8 cellular contexts compared by ENCODE assay signal in genomic region chr1:109089242-109090015, GRCh38. TPM values are rescaled to one million over a fixed set of nuclear protein-coding genes. Genes with fewer than 3 reads are reported as not detected.
DNase-seq lines count a peak whose midpoint lies in the region; ATAC-seq, FAIRE-seq and TF ChIP-seq lines count a peak whose summit lies in the region.

No MANE protein-coding gene starts in this region.

- no peaks in the 10 kb centered on the region for H3K9me3 ChIP-seq in breast epithelium
- no peaks in the 10 kb centered on the region for H3K9me3 ChIP-seq in small intestine (ENCODE audit: control insufficient read depth, low read depth)

- H3K36me3 Mint-ChIP-seq in immature natural killer cell: peaks cover 0 to 3% (median 0%) of the 10 kb centered on the region in 3 donors

- peak overlapping the region; percentile 56 to 97 (median 97) for H3K4me3 Mint-ChIP-seq in immature natural killer cell

- DNase-seq in D721Med (ENCODE audit: insufficient read length, low spot score): no peak
- DNase-seq in HuH-7 (ENCODE audit: low spot score): peak; percentile 75
- peak; percentile 82 for DNase-seq in RKO (ENCODE audit: low spot score)
- peak; percentile 66 to 82 for DNase-seq in breast epithelium (ENCODE audit: low spot score in 2 of 2)
- peak in 1 of 3 donors; percentile 51 for DNase-seq in immature natural killer cell
- DNase-seq in small intestine: peak; percentile 91
- no peak for DNase-seq in GM19239 (ENCODE audit: insufficient read length, low spot score)

- peaks cover 36 to 38% of the 10 kb centered on the region in 2 donors for H3K4me1 Mint-ChIP-seq in immature natural killer cell

- 52 to 54% (median 54%) methylated on average over 31 of the region's 31 CpGs for WGBS in small intestine, 3 donors

- H3K27ac ChIP-seq in breast epithelium (peak overlapping the region; percentile 96 to 97), small intestine (ENCODE audit: low read depth in 1 of 2, low read length in 1 of 2) (peak overlapping the region; percentile 89 to 98)

- intact Hi-C loops in breast epithelium (cut with DNase I; ENCODE audit: low total_unique reads): no loop called here

- peak overlapping the region; percentile 65 to 97 (median 95) for H3K27ac Mint-ChIP-seq in immature natural killer cell

- no peaks in the 10 kb centered on the region for H3K36me3 ChIP-seq in breast epithelium
- peaks cover 0 to 2% of the 10 kb centered on the region in 2 donors for H3K36me3 ChIP-seq in small intestine (ENCODE audit: control insufficient read depth in 2 of 2, insufficient read depth in 2 of 2, low read length in 2 of 2)

- H3K9me3 Mint-ChIP-seq in immature natural killer cell: no peaks in the 10 kb centered on the region

- peaks cover 4 to 12% (median 4%) of the 10 kb centered on the region in 3 donors for H3K27me3 Mint-ChIP-seq in immature natural killer cell (ENCODE audit: low read depth in 3 of 3)

- H3K27me3 ChIP-seq in breast epithelium (no peaks in the 10 kb centered on the region), small intestine (ENCODE audit: control insufficient read depth in 2 of 2, insufficient read depth in 2 of 2, low read length in 2 of 2) (no peaks in the 10 kb centered on the region)

- FAIRE-seq in D721Med (lab: Jason Lieb, UNC): no peak
- FAIRE-seq in small intestine (lab: Jason Lieb, UNC): no peak
- FAIRE-seq in GM19239 (lab: Jason Lieb, UNC): no peak

- no peak for TF ChIP-seq POLR2A in breast epithelium (IDR thresholded peaks at IDR 0.05)

- H3K4me1 ChIP-seq in breast epithelium: no peaks in the 10 kb centered on the region
- H3K4me1 ChIP-seq in small intestine (ENCODE audit: control insufficient read depth in 2 of 2, insufficient read depth in 1 of 2, low read depth in 1 of 2, low read length in 1 of 2): no peaks in the 10 kb centered on the region

- no peak for ATAC-seq in GM18519 (IDR thresholded peaks at IDR 0.05; ENCODE audit: low FRiP score, unreplicated experiment)

- TF ChIP-seq CTCF in D721Med (IDR thresholded peaks at IDR 0.05; ENCODE audit: insufficient read depth, missing control alignments) (peak; percentile 89), breast epithelium (IDR thresholded peaks at IDR 0.05) (peak in 2 of 3 donors; percentile 44 to 47)

- H3K4me3 ChIP-seq in breast epithelium (peak overlapping the region; percentile 64 to 89 (median 82)), small intestine (ENCODE audit: low read depth in 1 of 2, low read length in 2 of 2) (peak overlapping the region in 1 of 2 donors; percentile 63)

RNA-seq across cellular contexts. Expression of gene TMEM167B, which starts 1.1 kb away (rescaled TPM):
- 10 to 100 TPM; 30.7 to 32.6 (median 32.4) TPM for total RNA-seq in breast epithelium
- polyA plus RNA-seq in immature natural killer cell: 10 to 100 TPM; 32.4 to 44.3 (median 44.3) TPM
- 10 to 100 TPM; 11.4 to 18.1 (median 16.2) TPM for polyA plus RNA-seq in small intestine

RNA-seq across cellular contexts. Expression of gene TAF13, which starts 13.6 kb away (rescaled TPM):
- 10 to 100 TPM; 23.1 to 36.4 (median 25.8) TPM for total RNA-seq in breast epithelium
- polyA plus RNA-seq in immature natural killer cell (1 to 10 TPM; 2.5 to 3.3 (median 2.7) TPM), small intestine (10 to 100 TPM; 34.9 to 49.2 (median 40.5) TPM)

RNA-seq across cellular contexts. Expression of gene ELAPOR1, which starts 24.5 kb away (rescaled TPM):
- total RNA-seq in breast epithelium: 100 to 1,000 TPM in 2 of 3 donors, under 1 TPM in 1; 0.64 to 220 (median 202) TPM
- polyA plus RNA-seq in immature natural killer cell (1 to 10 TPM in 2 of 3 donors, under 1 TPM in 1; 0.54 to 6.2 (median 3.0) TPM), small intestine (10 to 100 TPM in 1 of 3 donors, 1 to 10 TPM in 2; 3.8 to 75.3 (median 5.9) TPM)

RNA-seq across cellular contexts. Expression of gene WDR47, which starts 47.5 kb away (rescaled TPM):
- 10 to 100 TPM; 12.3 to 16.8 (median 13.8) TPM for total RNA-seq in breast epithelium
- polyA plus RNA-seq in immature natural killer cell: 1 to 10 TPM; 6.0 to 8.0 (median 7.5) TPM
- 1 to 10 TPM; 2.7 to 4.5 (median 4.3) TPM for polyA plus RNA-seq in small intestine

Comparison
In these comparisons a context has a peak if more than half of its experiments do, and no peak if none do; other contexts are left out.
1. DNase-seq: peak in HuH-7 (single experiment), RKO (single experiment), breast epithelium (2 of 2) and small intestine (single experiment); none in D721Med (single experiment) and GM19239 (single experiment).
2. RNA of gene TAF13, which starts 13.6 kb away (polyA plus RNA-seq): 34.9 to 49.2 TPM in small intestine; 2.5 to 3.3 TPM in immature natural killer cell; every median in the first group is over 4 times any median in the second.